ENCODE assay signal across 8 cellular contexts in genomic region chr1:154866995-154867795, GRCh38. TPM values are rescaled to one million over a fixed set of nuclear protein-coding genes. Genes with fewer than 3 reads are reported as not detected.
DNase-seq lines count a peak whose midpoint lies in the region; ATAC-seq, FAIRE-seq and TF ChIP-seq lines count a peak whose summit lies in the region.

No MANE protein-coding gene starts in this region.

- DNase-seq in DMS 273 (lab: John Stamatoyannopoulos, UW; ENCODE audit: unreplicated experiment): peak; percentile 87
- peak; percentile 87 for DNase-seq in LHCN-M2 (ENCODE audit: low read depth)
- DNase-seq in mammary epithelial cell: no peak
- peak; percentile 39 for DNase-seq in midbrain (lab: John Stamatoyannopoulos, UW)
- DNase-seq in pancreas: no peak
- DNase-seq in NCI-H1105 (lab: John Stamatoyannopoulos, UW): no peak
- no peak for DNase-seq in LoVo (ENCODE audit: low spot score)

- no peak for ATAC-seq in pancreas
- no peak for ATAC-seq in GM18505 (IDR thresholded peaks at IDR 0.05; ENCODE audit: unreplicated experiment)

- H3K9ac ChIP-seq in mammary epithelial cell (ENCODE audit: insufficient read depth, low read length): no peak overlapping the region

- TF ChIP-seq POLR2A in GM18505 (IDR thresholded peaks at IDR 0.05; ENCODE audit: borderline replicate concordance, extremely low read depth, insufficient read depth, insufficient read length): no peak

- H3K4me1 ChIP-seq in mammary epithelial cell (ENCODE audit: insufficient read depth, low read length): peaks cover 12% of the 10 kb centered on the region
- no peaks in the 10 kb centered on the region for H3K4me1 ChIP-seq in pancreas

- no peaks in the 10 kb centered on the region for H3K79me2 ChIP-seq in mammary epithelial cell (ENCODE audit: insufficient read depth, low read length)

- H2AFZ ChIP-seq in mammary epithelial cell (ENCODE audit: low read depth, low read length): peak overlapping the region; percentile 10

- no peaks in the 10 kb centered on the region for H4K20me1 ChIP-seq in mammary epithelial cell (ENCODE audit: insufficient read depth, low read length)

- no peak overlapping the region for H3K4me3 ChIP-seq in mammary epithelial cell (replicated peaks in 1 of 3; ENCODE audit: insufficient read depth in 1 of 3, low read depth in 2 of 3, low read length in 3 of 3)
- H3K4me3 ChIP-seq in pancreas: no peak overlapping the region

- in situ Hi-C loops in mammary epithelial cell (cut with MboI; ENCODE audit: low sequenced_read_pairs in 2 of 2): no loop called here

- no TSS peak for BruUV-seq in mammary epithelial cell (replicated peaks; lab: Mats Ljungman, UMichigan)

- CTCF ChIA-PET in mammary epithelial cell (lab: Charles Lee; ENCODE audit: low non-redundant PET): interaction anchor here (1.0 kb wide), 1 partner anchor 218 kb away, joined by 4 read pairs; no protein-coding TSS in a partner anchor

- H3K27me3 ChIP-seq in mammary epithelial cell (ENCODE audit: insufficient read depth, low read length) (peaks cover 8% of the 10 kb centered on the region), pancreas (peaks cover 0 to 5% (median 0%) of the 10 kb centered on the region in 4 donors)

- intact Hi-C loops in mammary epithelial cell (cut with micrococcal nuclease): no loop called here
- intact Hi-C loops in pancreas (cut with DNase I): no loop called here

- TF ChIP-seq CTCF in mammary epithelial cell (conservative IDR thresholded peaks at IDR 0.05 in 1 of 2, IDR thresholded peaks at IDR 0.05 in 1 of 2; ENCODE audit: extremely low read depth in 1 of 2, insufficient read depth in 1 of 2, low read depth in 1 of 2, low read length in 2 of 2) (peak in 1 of 2 donors; percentile 10), pancreas (IDR thresholded peaks at IDR 0.05) (no peak)

- H3K36me3 ChIP-seq in mammary epithelial cell (ENCODE audit: insufficient read depth, low read length): no peaks in the 10 kb centered on the region
- H3K36me3 ChIP-seq in pancreas: no peaks in the 10 kb centered on the region

- no peak for FAIRE-seq in pancreas (lab: Jason Lieb, UNC)

- 10% methylated on average over 19 of the region's 25 CpGs for WGBS in mammary epithelial cell (ENCODE audit: low coverage, missing lambda C conversion rate)
- WGBS in pancreas, 2 donors: 37 to 55% methylated on average over 25 of the region's 25 CpGs

- H3K4me2 ChIP-seq in mammary epithelial cell (ENCODE audit: insufficient read depth, low read depth, low read length): peak overlapping the region; percentile 42

- dilution Hi-C loops in mammary epithelial cell (cut with HindIII; ENCODE audit: low sequenced_read_pairs): no loop called here

- H3K9me3 ChIP-seq in mammary epithelial cell (replicated peaks; ENCODE audit: insufficient read depth, low read length): no peaks in the 10 kb centered on the region
- H3K9me3 ChIP-seq in pancreas: no peaks in the 10 kb centered on the region

- H3K27ac ChIP-seq in mammary epithelial cell (ENCODE audit: insufficient read depth, low read depth, low read length): no peak overlapping the region
- no peak overlapping the region for H3K27ac ChIP-seq in pancreas

RNA-seq across cellular contexts. Expression of gene KCNN3, which starts 2.9 kb away (rescaled TPM):
- total RNA-seq in LHCN-M2 (2014; rRNA removed) (0.38 and 2.8 TPM in 2 replicates), mammary epithelial cell (not detected), pancreas (1 to 10 TPM in 1 of 6 donors, under 1 TPM in 5; 0.23 to 1.0 (median 0.36) TPM)
- 1.2 TPM for polyA plus RNA-seq in LHCN-M2 (2012)
- polyA plus RNA-seq in mammary epithelial cell (0.03 TPM), pancreas (under 1 TPM; 0.11 to 0.35 TPM)
- polyA minus RNA-seq in mammary epithelial cell: not detected

Comparison
In these comparisons a context has a peak if more than half of its experiments do, and no peak if none do; other contexts are left out.
1. DNase-seq: peak in DMS 273 (single experiment), LHCN-M2 (single experiment) and midbrain (single experiment); none in mammary epithelial cell (single experiment), pancreas (0 of 6), NCI-H1105 (single experiment) and LoVo (single experiment).